18 cellular contexts compared by ENCODE assay signal in genomic region chr1:196598902-196599301, GRCh38. TPM values are rescaled to one million over a fixed set of nuclear protein-coding genes. Genes with fewer than 3 reads are reported as not detected.
DNase-seq lines count a peak whose midpoint lies in the region; TF ChIP-seq lines count a peak whose summit lies in the region.
"Had no signal": no experiment of that assay in that cellular context is flagged by ENCODE, and none has a peak within 500 bp of the region (broad histone marks: within the 10 kb centered on the region; RNA-seq: fewer than 3 reads in every experiment).

No MANE protein-coding gene starts in this region.

- no peaks in the 10 kb centered on the region; the same call in 1 of the 2 replicates for H3K36me3 ChIP-seq in BE2C
- H3K36me3 ChIP-seq: BLaER1 treated with 17β-estradiol and CSF1 and Interleukin-3, amounts not matched to agents 10 nM and 100 nM had no signal

- H3K27ac ChIP-seq in RWPE1: no peak overlapping the region
- H3K27ac ChIP-seq: BLaER1 treated with 17β-estradiol and CSF1 and Interleukin-3, amounts not matched to agents 10 nM and 100 nM had no signal

- POLR2A ChIA-PET in RWPE1 (lab: Yijun Ruan, JAX; ENCODE audit: low non-redundant PET): no interaction called here

- DNase-seq in BE2C (no peak), NCI-H524 (lab: John Stamatoyannopoulos, UW) (peak; percentile 68 to 84), SK-N-DZ (ENCODE audit: low spot score) (peak; percentile 24), retina (peak; percentile 15), RWPE1 (ENCODE audit: low spot score) (no peak), anterior cingulate cortex (lab: John Stamatoyannopoulos, UW) (no peak), cerebellar cortex (ENCODE audit: low spot score) (no peak)
- DNase-seq: 8988T; AML-193; Calu3; CD4-positive, alpha-beta T cell; DMS153; DMS79 treated with DMSO at 0.1 percent for 48 hours; GDM1; GOT3; H9; KBM-7 had no signal

- TF ChIP-seq CTCF in BE2C (IDR thresholded peaks at IDR 0.05; ENCODE audit: low read depth, low read length) (peak; percentile 30), RWPE1 (conservative IDR thresholded peaks at IDR 0.05; ENCODE audit: low read depth) (no peak)

- CTCF ChIA-PET in RWPE1 (lab: Yijun Ruan, JAX): no interaction called here

- H3K4me1 ChIP-seq in BE2C: no peaks in the 10 kb centered on the region
- H3K4me1 ChIP-seq: BLaER1 treated with 17β-estradiol and CSF1 and Interleukin-3, amounts not matched to agents 10 nM and 100 nM had no signal

- no peak overlapping the region for H3K4me3 ChIP-seq in BE2C (ENCODE audit: low read depth, low read length)
- H3K4me3 ChIP-seq: BLaER1 treated with 17β-estradiol and CSF1 and Interleukin-3, amounts not matched to agents 10 nM and 100 nM had no signal

- no peaks in the 10 kb centered on the region for H3K9me3 ChIP-seq in BE2C
- H3K9me3 ChIP-seq: BLaER1 treated with 17β-estradiol and CSF1 and Interleukin-3, amounts not matched to agents 10 nM and 100 nM had no signal

- no peaks in the 10 kb centered on the region for H3K27me3 ChIP-seq in BE2C
- H3K27me3 ChIP-seq: BLaER1 treated with 17β-estradiol and CSF1 and Interleukin-3, amounts not matched to agents 10 nM and 100 nM had no signal

RNA-seq across cellular contexts. Expression of gene KCNT2, which starts 9.3 kb away (rescaled TPM):
- polyA plus RNA-seq in BE2C (2012; ENCODE audit: insufficient read depth, insufficient read length, low read depth): 5.5 TPM
- 7.4 and 9.0 TPM in 2 replicates for polyA plus RNA-seq in SK-N-DZ (2014; cell fraction: cytosol; rRNA removed)
- polyA plus RNA-seq in SK-N-DZ (2014; cell fraction: nucleus; rRNA removed): 27.3 and 28.7 TPM in 2 replicates

RNA-seq across cellular contexts. Expression of gene CFH, which starts 52.9 kb away (rescaled TPM):
- polyA plus RNA-seq in BE2C (2012; ENCODE audit: insufficient read depth, insufficient read length, low read depth): 0.93 TPM
- 0.18 and 0.38 TPM in 2 replicates for polyA plus RNA-seq in SK-N-DZ (2014; cell fraction: cytosol; rRNA removed)
- 0.63 and 0.67 TPM in 2 replicates for polyA plus RNA-seq in SK-N-DZ (2014; cell fraction: nucleus; rRNA removed)

Comparison
In these comparisons a context has a peak if more than half of its experiments do, and no peak if none do; other contexts are left out.
1. DNase-seq: peak in NCI-H524 (2 of 2), SK-N-DZ (single experiment) and retina (single experiment); none in BE2C (single experiment), RWPE1 (single experiment), anterior cingulate cortex (0 of 58) and cerebellar cortex (single experiment).